In genomic region chr7:88346357-88346756, GRCh38 we compare ENCODE assay signal across 13 cellular contexts.
"Had no signal": no experiment of that assay in that cellular context is flagged by ENCODE, and none has a peak within 500 bp of the region (broad histone marks: within the 10 kb centered on the region; RNA-seq: fewer than 3 reads in every experiment).

No MANE protein-coding gene starts in this region.

- H3K9me3 Mint-ChIP-seq: activated T-helper 1 cell treated with anti-CD3 and anti-CD28 coated beads, Interleukin-12 subunit alpha, Interleukin-12 subunit beta, Interleukin-2, Interleukin-4 antibody, amounts not matched to agents 30 ng/mL and 10 ng/mL and 1 ng/mL, durations not matched to agents 14 hours and 24 hours and 36 hours; naive B cell; stimulated activated memory B cell treated with anti-CD40 and anti-IgM and Interleukin-4, amounts not matched to agents 10 μg/mL and 1 μg/mL and 100 μg/mL, for 72 hours; WTC11 had no signal

- H3K27ac Mint-ChIP-seq: activated T-helper 1 cell treated with anti-CD3 and anti-CD28 coated beads, Interleukin-12 subunit alpha, Interleukin-12 subunit beta, Interleukin-2, Interleukin-4 antibody, amounts not matched to agents 30 ng/mL and 10 ng/mL and 1 ng/mL, durations not matched to agents 14 hours and 24 hours and 36 hours; immature natural killer cell; naive B cell; progenitor cell of endocrine pancreas; stimulated activated memory B cell treated with anti-CD40 and anti-IgM and Interleukin-4, amounts not matched to agents 10 μg/mL and 1 μg/mL and 100 μg/mL, for 72 hours had no signal

- H3K4me1 Mint-ChIP-seq: immature natural killer cell; naive B cell; stimulated activated memory B cell treated with anti-CD40 and anti-IgM and Interleukin-4, amounts not matched to agents 10 μg/mL and 1 μg/mL and 100 μg/mL, for 72 hours had no signal

- H3K27me3 Mint-ChIP-seq: progenitor cell of endocrine pancreas; stimulated activated memory B cell treated with anti-CD40 and anti-IgM and Interleukin-4, amounts not matched to agents 10 μg/mL and 1 μg/mL and 100 μg/mL, for 72 hours had no signal

- H3K4me3 Mint-ChIP-seq: activated T-helper 1 cell treated with anti-CD3 and anti-CD28 coated beads, Interleukin-12 subunit alpha, Interleukin-12 subunit beta, Interleukin-2, Interleukin-4 antibody, amounts not matched to agents 30 ng/mL and 10 ng/mL and 1 ng/mL, durations not matched to agents 14 hours and 24 hours and 36 hours; immature natural killer cell; naive B cell; stimulated activated memory B cell treated with anti-CD40 and anti-IgM and Interleukin-4, amounts not matched to agents 10 μg/mL and 1 μg/mL and 100 μg/mL, for 72 hours; WTC11 had no signal

- H3K36me3 Mint-ChIP-seq: immature natural killer cell; naive B cell; stimulated activated memory B cell treated with anti-CD40 and anti-IgM and Interleukin-4, amounts not matched to agents 10 μg/mL and 1 μg/mL and 100 μg/mL, for 72 hours; WTC11 had no signal

- DNase-seq: activated CD4-positive, alpha-beta T cell treated with anti-CD3 and anti-CD28 coated beads for 48 hours; activated naive CD4-positive, alpha-beta T cell treated with Interleukin-2 at 50 U/mL for 16 hours; esophagus squamous epithelium; foreskin fibroblast; immature natural killer cell; naive B cell; nucleus accumbens; right cardiac atrium; trophoblast cell had no signal

- ATAC-seq: right cardiac atrium; stimulated activated memory B cell treated with anti-CD40 and anti-IgM and Interleukin-4, amounts not matched to agents 10 μg/mL and 1 μg/mL and 100 μg/mL, for 72 hours had no signal
